30 cellular contexts compared by ENCODE assay signal in the genomic region with DNA sequence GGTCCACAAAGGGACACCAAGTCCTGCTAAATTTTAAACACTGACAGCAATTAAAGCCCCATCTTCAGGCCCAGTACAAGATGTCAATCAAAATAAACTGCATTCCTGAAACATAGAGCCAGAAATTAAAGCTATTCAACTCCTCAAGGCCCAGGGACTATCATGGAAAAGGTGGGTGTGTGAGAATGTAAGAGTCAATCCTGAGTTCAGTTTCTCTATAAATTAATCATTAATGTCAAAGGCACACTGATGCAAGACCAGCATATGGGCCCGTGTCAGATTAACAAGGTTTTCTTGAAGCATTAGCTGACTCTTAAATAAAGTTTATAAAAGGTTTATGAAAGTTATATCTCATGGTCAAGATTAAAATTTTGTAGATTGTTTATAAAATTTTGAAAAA. TPM values are rescaled to one million over a fixed set of nuclear protein-coding genes. Genes with fewer than 3 reads are reported as not detected.
"Had no signal": no experiment of that assay in that cellular context is flagged by ENCODE, and none has a peak within 500 bp of the region (broad histone marks: within the 10 kb centered on the region; RNA-seq: fewer than 3 reads in every experiment).

No MANE protein-coding gene starts in this region.

- FAIRE-seq: astrocyte, bronchial epithelial cell had no signal

- H3K27ac Mint-ChIP-seq: activated CD4-positive, alpha-beta memory T cell treated with anti-CD3 and anti-CD28 coated beads for 36 hours; activated CD4-positive, alpha-beta T cell treated with anti-CD3 and anti-CD28 coated beads for 36 hours; activated CD4-positive, alpha-beta T cell treated with anti-CD3 and anti-CD28 coated beads, Interleukin-2, amount 10 ng/mL, durations not matched to agents 24 days and 14 days; activated CD8-positive, alpha-beta memory T cell treated with anti-CD3 and anti-CD28 coated beads, Interleukin-2, amount 10 ng/mL, durations not matched to agents 7 days and 5 days; activated CD8-positive, alpha-beta T cell treated with anti-CD3 and anti-CD28 coated beads, Interleukin-2, amount 10 ng/mL, durations not matched to agents 7 days and 5 days; activated naive CD8-positive, alpha-beta T cell; activated T-cell treated with anti-CD3 and anti-CD28 coated beads, Interleukin-2, amount 50 U/mL, for 72 hours; dendritic cell treated with granulocyte-macrophage colony-stimulating factor and Interleukin-4, amounts not matched to agents 40 ng/mL and 50 ng/mL, for 4 days; endodermal cell had no signal

- H3K27ac ChIP-seq: brain microvascular endothelial cell, coronary artery, dorsolateral prefrontal cortex had no signal

- ATAC-seq: activated CD4-positive, alpha-beta T cell treated with anti-CD3 and anti-CD28 coated beads for 36 hours; activated CD8-positive, alpha-beta memory T cell treated with anti-CD3 and anti-CD28 coated beads, Interleukin-2, amount 10 ng/mL, durations not matched to agents 7 days and 5 days; activated CD8-positive, alpha-beta T cell treated with anti-CD3 and anti-CD28 coated beads, Interleukin-2, amount 10 ng/mL, durations not matched to agents 7 days and 5 days; activated T-cell treated with anti-CD3 and anti-CD28 coated beads, Interleukin-2, amount 50 U/mL, for 72 hours; esophagus mucosa had no signal

- H3K27me3 ChIP-seq: brain microvascular endothelial cell, dorsolateral prefrontal cortex had no signal

- H3K4me1 Mint-ChIP-seq: activated CD4-positive, alpha-beta T cell treated with anti-CD3 and anti-CD28 coated beads for 36 hours; activated CD4-positive, alpha-beta T cell treated with anti-CD3 and anti-CD28 coated beads, Interleukin-2, amount 10 ng/mL, durations not matched to agents 24 days and 14 days; activated CD8-positive, alpha-beta memory T cell treated with anti-CD3 and anti-CD28 coated beads, Interleukin-2, amount 10 ng/mL, durations not matched to agents 7 days and 5 days; central memory CD8-positive, alpha-beta T cell; endodermal cell had no signal

- H3K36me3 Mint-ChIP-seq: activated CD4-positive, alpha-beta memory T cell treated with anti-CD3 and anti-CD28 coated beads for 36 hours; activated naive CD8-positive, alpha-beta T cell had no signal

- H3K4me3 Mint-ChIP-seq: activated CD4-positive, alpha-beta memory T cell treated with anti-CD3 and anti-CD28 coated beads for 36 hours; activated CD4-positive, alpha-beta T cell treated with anti-CD3 and anti-CD28 coated beads for 36 hours; activated CD4-positive, alpha-beta T cell treated with anti-CD3 and anti-CD28 coated beads, Interleukin-2, amount 10 ng/mL, durations not matched to agents 24 days and 14 days; activated CD8-positive, alpha-beta memory T cell treated with anti-CD3 and anti-CD28 coated beads, Interleukin-2, amount 10 ng/mL, durations not matched to agents 7 days and 5 days; activated CD8-positive, alpha-beta T cell treated with anti-CD3 and anti-CD28 coated beads, Interleukin-2, amount 10 ng/mL, durations not matched to agents 7 days and 5 days; activated naive CD8-positive, alpha-beta T cell; activated T-cell treated with anti-CD3 and anti-CD28 coated beads, Interleukin-2, amount 50 U/mL, for 72 hours; central memory CD8-positive, alpha-beta T cell; dendritic cell treated with granulocyte-macrophage colony-stimulating factor and Interleukin-4, amounts not matched to agents 40 ng/mL and 50 ng/mL, for 4 days; endodermal cell had no signal

- H3K27me3 Mint-ChIP-seq: activated CD4-positive, alpha-beta T cell treated with anti-CD3 and anti-CD28 coated beads for 36 hours; activated CD8-positive, alpha-beta memory T cell treated with anti-CD3 and anti-CD28 coated beads, Interleukin-2, amount 10 ng/mL, durations not matched to agents 7 days and 5 days; central memory CD8-positive, alpha-beta T cell had no signal

- H3K4me3 ChIP-seq: coronary artery, dorsolateral prefrontal cortex had no signal

- DNase-seq: activated CD4-positive, alpha-beta memory T cell treated with anti-CD3 and anti-CD28 coated beads for 36 hours; activated CD4-positive, alpha-beta T cell treated with anti-CD3 and anti-CD28 coated beads for 36 hours; activated CD4-positive, alpha-beta T cell treated with anti-CD3 and anti-CD28 coated beads, Interleukin-2, amount 10 ng/mL, durations not matched to agents 24 days and 14 days; activated CD4-positive, CD25-positive, alpha-beta regulatory T cell; activated CD4-positive, CD25-positive, alpha-beta regulatory T cell treated with anti-CD3 and anti-CD28 coated beads, Interleukin-2, amount 50 U/mL, for 72 hours; activated CD8-positive, alpha-beta memory T cell treated with anti-CD3 and anti-CD28 coated beads, Interleukin-2, amount 10 ng/mL, durations not matched to agents 7 days and 5 days; activated CD8-positive, alpha-beta memory T cell treated with anti-CD3 and anti-CD28 coated beads, Interleukin-2, amount 50 U/mL, for 4 hours; activated CD8-positive, alpha-beta T cell treated with anti-CD3 and anti-CD28 coated beads, Interleukin-2, amount 10 ng/mL, durations not matched to agents 7 days and 5 days; activated gamma-delta T cell treated with Interleukin-2 at 50 U/mL for 16 hours; activated naive CD4-positive, alpha-beta T cell treated with anti-CD3 and anti-CD28 coated beads, Interleukin-2, amount 50 U/mL, for 16 hours; activated naive CD4-positive, alpha-beta T cell treated with Interleukin-2 at 50 U/mL for 16 hours; activated T-cell treated with anti-CD3 and anti-CD28 coated beads, Interleukin-2, amount 50 U/mL, for 1 hour; activated T-cell treated with anti-CD3 and anti-CD28 coated beads, Interleukin-2, amount 50 U/mL, for 72 hours; amniotic stem cell; anterior cingulate cortex; brain microvascular endothelial cell; dorsolateral prefrontal cortex; effector memory CD4-positive, alpha-beta T cell; endodermal cell; foreskin fibroblast; head of caudate nucleus; T-helper 2 cell had no signal

- H3K36me3 ChIP-seq: brain microvascular endothelial cell had no signal

- H3K9me3 Mint-ChIP-seq: central memory CD8-positive, alpha-beta T cell had no signal

RNA-seq across cellular contexts. Expression of gene LRRK2, which starts 13.6 kb away (rescaled TPM):
- total RNA-seq: activated CD4-positive, alpha-beta T cell treated with anti-CD3 and anti-CD28 coated beads for 36 hours; activated CD4-positive, alpha-beta T cell treated with anti-CD3 and anti-CD28 coated beads, Interleukin-2, amount 10 ng/mL, durations not matched to agents 24 days and 14 days; activated T-cell treated with anti-CD3 and anti-CD28 coated beads, Interleukin-2, amount 50 U/mL, for 72 hours; T-helper 1 cell treated with Interleukin-12 subunit alpha and Interleukin-12 subunit beta and Interleukin-4 antibody, amounts not matched to agents 30 ng/mL and 1 ng/mL, for 36 hours had no signal
